In genomic region chr10:71025535-71025934, GRCh38 we compare ENCODE assay signal across 1 cellular context.
TF ChIP-seq lines count a peak whose summit lies in the region.

No MANE protein-coding gene starts in this region.

TF ChIP-seq in WTC11, 78 proteins besides CTCF, POLR2A, EP300 and RAD21 (continued from another document):
- TF ChIP-seq, protein P1, sequence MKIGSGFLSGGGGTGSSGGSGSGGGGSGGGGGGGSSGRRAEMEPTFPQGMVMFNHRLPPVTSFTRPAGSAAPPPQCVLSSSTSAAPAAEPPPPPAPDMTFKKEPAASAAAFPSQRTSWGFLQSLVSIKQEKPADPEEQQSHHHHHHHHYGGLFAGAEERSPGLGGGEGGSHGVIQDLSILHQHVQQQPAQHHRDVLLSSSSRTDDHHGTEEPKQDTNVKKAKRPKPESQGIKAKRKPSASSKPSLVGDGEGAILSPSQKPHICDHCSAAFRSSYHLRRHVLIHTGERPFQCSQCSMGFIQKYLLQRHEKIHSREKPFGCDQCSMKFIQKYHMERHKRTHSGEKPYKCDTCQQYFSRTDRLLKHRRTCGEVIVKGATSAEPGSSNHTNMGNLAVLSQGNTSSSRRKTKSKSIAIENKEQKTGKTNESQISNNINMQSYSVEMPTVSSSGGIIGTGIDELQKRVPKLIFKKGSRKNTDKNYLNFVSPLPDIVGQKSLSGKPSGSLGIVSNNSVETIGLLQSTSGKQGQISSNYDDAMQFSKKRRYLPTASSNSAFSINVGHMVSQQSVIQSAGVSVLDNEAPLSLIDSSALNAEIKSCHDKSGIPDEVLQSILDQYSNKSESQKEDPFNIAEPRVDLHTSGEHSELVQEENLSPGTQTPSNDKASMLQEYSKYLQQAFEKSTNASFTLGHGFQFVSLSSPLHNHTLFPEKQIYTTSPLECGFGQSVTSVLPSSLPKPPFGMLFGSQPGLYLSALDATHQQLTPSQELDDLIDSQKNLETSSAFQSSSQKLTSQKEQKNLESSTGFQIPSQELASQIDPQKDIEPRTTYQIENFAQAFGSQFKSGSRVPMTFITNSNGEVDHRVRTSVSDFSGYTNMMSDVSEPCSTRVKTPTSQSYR (CRISPR knock-in tag; IDR thresholded peaks at IDR 0.05), result no peak
- TF ChIP-seq MAX (CRISPR knock-in tag; IDR thresholded peaks at IDR 0.05), result no peak
- TF ChIP-seq ZNF512 (CRISPR knock-in tag; IDR thresholded peaks at IDR 0.05; ENCODE audit: borderline replicate concordance), result no peak
- no peak for TF ChIP-seq TP53 (CRISPR knock-in tag; IDR thresholded peaks at IDR 0.05)
TF ChIP-seq in WTC11: peak in this region for 0.
